Comparison of ENCODE assay signal across 16 cellular contexts in genomic region chr16:48501516-48502377, GRCh38.
DNase-seq lines count a peak whose midpoint lies in the region; ATAC-seq, FAIRE-seq and TF ChIP-seq lines count a peak whose summit lies in the region.
"Had no signal": no experiment of that assay in that cellular context is flagged by ENCODE, and none has a peak within 500 bp of the region (broad histone marks: within the 10 kb centered on the region; RNA-seq: fewer than 3 reads in every experiment).

No MANE protein-coding gene starts in this region.

- H3K23me2 ChIP-seq in H9 (ENCODE audit: insufficient read length, low read depth, low read length, poor library complexity, severe bottlenecking), result no peaks in the 10 kb centered on the region

- no peak overlapping the region for H3K4me3 ChIP-seq in A549
- H3K4me3 ChIP-seq in IMR-90 (ENCODE audit: insufficient read depth, low read depth, low read length), result no peak overlapping the region
- H3K4me3 ChIP-seq in K562, result no peak overlapping the region
- H3K4me3 ChIP-seq in mesenchymal stem cell (ENCODE audit: insufficient read depth in 1 of 2, low read depth in 1 of 2, low read length in 2 of 2), result no peak overlapping the region
- H3K4me3 ChIP-seq: esophagus muscularis mucosa, pancreas had no signal

- H4K20me1 ChIP-seq in IMR-90 (ENCODE audit: insufficient read depth, low read length) (no peaks in the 10 kb centered on the region), K562 (replicated peaks; ENCODE audit: control insufficient read depth, insufficient read depth, low read length) (no peaks in the 10 kb centered on the region), H9 (ENCODE audit: control insufficient read depth, insufficient read depth, insufficient read length) (no peaks in the 10 kb centered on the region)

- no peak overlapping the region for H2AK9ac ChIP-seq in IMR-90 (replicated peaks; ENCODE audit: low read depth, low read length, poor library complexity)

- H2BK5ac ChIP-seq in IMR-90 (ENCODE audit: low read depth, low read length, poor library complexity, severe bottlenecking), result no peak overlapping the region
- H2BK5ac ChIP-seq in mesenchymal stem cell (ENCODE audit: low read depth, low read length, poor library complexity, severe bottlenecking), result no peak overlapping the region
- no peak overlapping the region for H2BK5ac ChIP-seq in H9 (ENCODE audit: insufficient read length, low read length)

- H3K18ac ChIP-seq in IMR-90 (ENCODE audit: low read depth, low read length) (peak overlapping the region; percentile 53; the same call in 1 of the 2 replicates), mesenchymal stem cell (ENCODE audit: low read depth in 1 of 2, low read length in 2 of 2) (no peak overlapping the region), H9 (ENCODE audit: insufficient read length, low read depth, low read length) (no peak overlapping the region)

- H4K91ac ChIP-seq in IMR-90 (ENCODE audit: insufficient read depth, low read depth, low read length) (no peak overlapping the region), mesenchymal stem cell (ENCODE audit: low read length) (peak overlapping the region; percentile 35), H9 (ENCODE audit: insufficient read length, low read depth, low read length) (no peak overlapping the region)

- H3K4me1 Mint-ChIP-seq in activated naive CD4-positive, alpha-beta T cell treated with anti-CD3 and anti-CD28 coated beads, Interleukin-2, amount 10 ng/mL, durations not matched to agents 7 days and 5 days, result no peaks in the 10 kb centered on the region
- H3K4me1 Mint-ChIP-seq in H9, result peaks cover 2 to 9% of the 10 kb centered on the region in 2 experiments; a peak in 3 of 4 replicates

- no peaks in the 10 kb centered on the region for H3K79me1 ChIP-seq in IMR-90 (ENCODE audit: low read depth in 1 of 2, low read length in 2 of 2)
- no peaks in the 10 kb centered on the region for H3K79me1 ChIP-seq in mesenchymal stem cell (replicated peaks; ENCODE audit: low read length, poor library complexity, severe bottlenecking)
- H3K79me1 ChIP-seq in H9 (ENCODE audit: insufficient read depth, low read depth, low read length, poor library complexity, severe bottlenecking), result no peaks in the 10 kb centered on the region

- peak overlapping the region; percentile 91; the same call in 1 of the 2 replicates for H2AK5ac ChIP-seq in IMR-90 (ENCODE audit: low read depth, low read length)
- H2AK5ac ChIP-seq in mesenchymal stem cell (ENCODE audit: low read length, severe bottlenecking), result no peak overlapping the region
- no peak overlapping the region for H2AK5ac ChIP-seq in H9 (ENCODE audit: insufficient read length, low read length)

- no peak overlapping the region for H3K27ac Mint-ChIP-seq in activated naive CD4-positive, alpha-beta T cell treated with anti-CD3 and anti-CD28 coated beads, Interleukin-2, amount 10 ng/mL, durations not matched to agents 7 days and 5 days
- H3K27ac Mint-ChIP-seq in H9, result no peak overlapping the region

- H3K27me3 Mint-ChIP-seq in activated naive CD4-positive, alpha-beta T cell treated with anti-CD3 and anti-CD28 coated beads, Interleukin-2, amount 10 ng/mL, durations not matched to agents 7 days and 5 days, result peaks cover 10% of the 10 kb centered on the region
- H3K27me3 Mint-ChIP-seq in H9 (ENCODE audit: low read depth), result no peaks in the 10 kb centered on the region; the same call in 1 of the 2 replicates

- ATAC-seq in A549 (peak in 1 of 2 experiments; percentile 36; a peak in 2 of 6 replicates), IMR-90 (ENCODE audit: low read depth) (no peak), K562 (peak; percentile 80), HG02840 (IDR thresholded peaks at IDR 0.05; ENCODE audit: low FRiP score, unreplicated experiment) (no peak), GM21515 (IDR thresholded peaks at IDR 0.05; ENCODE audit: unreplicated experiment) (no peak)
- ATAC-seq: pancreas, PC-3 had no signal

- H3K9me1 ChIP-seq in IMR-90 (ENCODE audit: insufficient read depth, low read length), result peaks cover 21% of the 10 kb centered on the region; the same call in 1 of the 2 replicates
- no peaks in the 10 kb centered on the region for H3K9me1 ChIP-seq in K562 (ENCODE audit: control insufficient read depth, insufficient read depth, low read length)

- H2BK120ac ChIP-seq in IMR-90 (ENCODE audit: low read depth, low read length), result peak overlapping the region; percentile 22; the same call in 1 of the 2 replicates
- H2BK120ac ChIP-seq in mesenchymal stem cell (ENCODE audit: low read depth, low read length), result no peak overlapping the region
- H2BK120ac ChIP-seq in H9 (ENCODE audit: low read depth, low read length, poor library complexity, severe bottlenecking), result no peak overlapping the region

- TF ChIP-seq CTCF in A549 (IDR thresholded peaks at IDR 0.05) (no peak), IMR-90 (conservative IDR thresholded peaks at IDR 0.05; ENCODE audit: low read depth, low read length) (no peak), K562 (IDR thresholded peaks at IDR 0.05 in 2 of 3, conservative IDR thresholded peaks at IDR 0.05 in 1 of 3; ENCODE audit: insufficient read depth in 2 of 3, low read depth in 1 of 3, low read length in 3 of 3) (no peak), H9 (conservative IDR thresholded peaks at IDR 0.05) (no peak)

- intact Hi-C loops in IMR-90 (cut with micrococcal nuclease) (loop anchor here (5.0 kb wide), 1 partner anchor 119 kb away; no protein-coding TSS in a partner anchor), K562 (cut with micrococcal nuclease) (no loop called here)

- TF ChIP-seq EP300 in A549 (IDR thresholded peaks at IDR 0.05) (no peak), K562 (IDR thresholded peaks at IDR 0.05; ENCODE audit: low read length) (no peak)

- no TSS peak for BruUV-seq in IMR-90 (replicated peaks; lab: Mats Ljungman, UMichigan)
- no TSS peak for BruUV-seq in K562 (replicated peaks; lab: Mats Ljungman, UMichigan)

- H3K4me1 ChIP-seq in A549 (peaks cover 24% of the 10 kb centered on the region), IMR-90 (ENCODE audit: control insufficient read depth, insufficient read depth, low read length) (peaks cover 29% of the 10 kb centered on the region), K562 (replicated peaks in 1 of 2; ENCODE audit: control insufficient read depth in 2 of 2, insufficient read depth in 2 of 2, low read length in 2 of 2) (peaks cover 0 to 6% of the 10 kb centered on the region in 2 experiments; a peak in 3 of 5 replicates), mesenchymal stem cell (ENCODE audit: control insufficient read depth, insufficient read depth, low read depth, low read length) (peaks cover 4% of the 10 kb centered on the region), H9 (ENCODE audit: insufficient read depth, low read length) (no peaks in the 10 kb centered on the region; the same call in 1 of the 2 replicates)

- H3K14ac ChIP-seq in IMR-90 (replicated peaks; ENCODE audit: low read depth, low read length) (no peak overlapping the region; the same call in 1 of the 2 replicates), mesenchymal stem cell (ENCODE audit: low read length in 2 of 2) (no peak overlapping the region), H9 (ENCODE audit: insufficient read depth, low read length) (no peak overlapping the region)

- H3K56ac ChIP-seq in IMR-90 (ENCODE audit: extremely low read depth, insufficient read depth, low read length) (no peak overlapping the region), H9 (ENCODE audit: insufficient read length, low read depth, low read length) (no peak overlapping the region)

- H3K79me2 ChIP-seq in K562 (ENCODE audit: control insufficient read depth, insufficient read depth, low read length), result no peaks in the 10 kb centered on the region
- H3K79me2 ChIP-seq in H9 (ENCODE audit: insufficient read depth, low read length), result no peaks in the 10 kb centered on the region

- peak in 1 of 2 experiments; percentile 53 for DNase-seq in A549 (ENCODE audit: low read depth in 1 of 2, low spot score in 1 of 2)
- no peak for DNase-seq in IMR-90
- DNase-seq in K562 (ENCODE audit: extremely low read depth in 1 of 4, low spot score in 3 of 4), result peak; percentile 22 to 47 (median 25)
- DNase-seq in mesenchymal stem cell, result no peak
- no peak for DNase-seq in activated naive CD4-positive, alpha-beta T cell treated with anti-CD3 and anti-CD28 coated beads, Interleukin-2, amount 10 ng/mL, durations not matched to agents 7 days and 5 days
- no peak for DNase-seq in H9
- DNase-seq: amniotic stem cell; NCI-H1694 treated with DMSO at 0.1 percent for 48 hours; NCI-H524 treated with DMSO at 0.1 percent for 48 hours; pancreas; PC-3; stimulated activated naive CD4-positive, alpha-beta T cell had no signal

- H3K27ac ChIP-seq in A549 (0 out of 6 replicates have a peak overlapping the region, but pooled peaks of 1 of the 2 experiments have one; percentile 3), IMR-90 (ENCODE audit: insufficient read depth, low read length) (0 out of 2 replicates have a peak overlapping the region, but pooled peaks have one; percentile 22), K562 (ENCODE audit: extremely low read depth, low read depth, low read length) (no peak overlapping the region), mesenchymal stem cell (ENCODE audit: low read length, poor library complexity, severe bottlenecking) (no peak overlapping the region), H9 (ENCODE audit: insufficient read length, low read depth, low read length) (no peak overlapping the region)
- H3K27ac ChIP-seq: HL-60, pancreas had no signal

- no peak overlapping the region for H4K8ac ChIP-seq in IMR-90 (ENCODE audit: low read depth in 2 of 2, low read length in 2 of 2)
- no peak overlapping the region for H4K8ac ChIP-seq in mesenchymal stem cell (ENCODE audit: low read length)
- H4K8ac ChIP-seq in H9 (replicated peaks; ENCODE audit: insufficient read length, low read depth, low read length), result no peak overlapping the region

- H3K36me3 Mint-ChIP-seq in activated naive CD4-positive, alpha-beta T cell treated with anti-CD3 and anti-CD28 coated beads, Interleukin-2, amount 10 ng/mL, durations not matched to agents 7 days and 5 days, result no peaks in the 10 kb centered on the region
- H3K36me3 Mint-ChIP-seq in H9 (ENCODE audit: insufficient read depth in 1 of 3, low read depth in 3 of 3), result no peaks in the 10 kb centered on the region; a peak in 1 of 7 replicates

- WGBS in A549 (ENCODE audit: missing lambda C conversion rate), result 94% methylated on average over 12 of the region's 12 CpGs
- no CpG with 5 or more reads among the region's 12 CpGs for whole genome bisulfite sequencing in IMR-90 (ENCODE audit: extremely low coverage in 2 of 2, insufficient read length in 1 of 2), 2 experiments
- WGBS in K562 (ENCODE audit: insufficient coverage, low coverage, missing lambda C conversion rate), result 30% methylated on average over 12 of the region's 12 CpGs
- WGBS in mesenchymal stem cell, result 94% methylated on average over 11 of the region's 12 CpGs
- 100% methylated on average over 1 of the region's 12 CpGs for WGBS in H9 (ENCODE audit: extremely low coverage, insufficient read length, low lambda C conversion rate)

- in situ Hi-C loops in IMR-90 (cut with MboI; ENCODE audit: low sequenced_read_pairs) (no loop called here), K562 (cut with MboI) (no loop called here)

- H2BK15ac ChIP-seq in IMR-90 (ENCODE audit: low read depth, low read length) (peak overlapping the region; percentile 74; the same call in 1 of the 3 replicates), mesenchymal stem cell (ENCODE audit: low read depth, poor library complexity, severe bottlenecking) (no peak overlapping the region), H9 (ENCODE audit: low read depth, low read length) (no peak overlapping the region)

- H3K27me3 ChIP-seq in IMR-90 (ENCODE audit: control insufficient read depth, insufficient read depth, low read length) (no peaks in the 10 kb centered on the region), K562 (ENCODE audit: control insufficient read depth in 2 of 2, insufficient read depth in 2 of 2, low read length in 2 of 2) (peaks cover 20 to 49% of the 10 kb centered on the region in 2 experiments), mesenchymal stem cell (ENCODE audit: control insufficient read depth in 1 of 2, insufficient read depth in 1 of 2, low read length in 2 of 2) (peaks cover 3 to 13% of the 10 kb centered on the region in 2 experiments), H9 (ENCODE audit: insufficient read depth, low read length) (no peaks in the 10 kb centered on the region)
- H3K27me3 ChIP-seq: esophagus muscularis mucosa, pancreas had no signal

- no peak overlapping the region for H3K23ac ChIP-seq in IMR-90 (ENCODE audit: low read depth, low read length)
- no peak overlapping the region for H3K23ac ChIP-seq in mesenchymal stem cell (ENCODE audit: low read length in 2 of 2)
- no peak overlapping the region for H3K23ac ChIP-seq in H9 (ENCODE audit: insufficient read length, low read depth, low read length)

- H3K4ac ChIP-seq in IMR-90 (ENCODE audit: low read depth, low read length), result peak overlapping the region; percentile 55
- H3K4ac ChIP-seq in mesenchymal stem cell (ENCODE audit: low read depth in 1 of 2, low read length in 2 of 2), result no peak overlapping the region
- H3K4ac ChIP-seq in H9 (ENCODE audit: low read depth, low read length), result no peak overlapping the region

- H3K4me2 ChIP-seq in A549 (no peak overlapping the region), IMR-90 (ENCODE audit: low read depth, low read length) (no peak overlapping the region), K562 (ENCODE audit: insufficient read depth, low read length) (0 out of 2 replicates have a peak overlapping the region, but pooled peaks have one; percentile 3), mesenchymal stem cell (ENCODE audit: low read length, poor library complexity, severe bottlenecking) (no peak overlapping the region), H9 (ENCODE audit: insufficient read depth, insufficient read length, low read length) (no peak overlapping the region)

- POLR2A ChIA-PET in A549 (lab: Yijun Ruan, JAX), result no interaction called here
- POLR2A ChIA-PET in IMR-90 (lab: Charles Lee; ENCODE audit: unreplicated experiment), result no interaction called here
- POLR2A ChIA-PET in K562 (lab: Yijun Ruan, JAX), result no interaction called here

- H2BK20ac ChIP-seq in IMR-90 (ENCODE audit: low read depth, low read length) (peak overlapping the region; percentile 57), H9 (ENCODE audit: low read depth, low read length, poor library complexity, severe bottlenecking) (no peak overlapping the region)

- no peak overlapping the region for H4K5ac ChIP-seq in IMR-90 (ENCODE audit: low read depth, low read length)
- H4K5ac ChIP-seq in H9 (ENCODE audit: insufficient read length, low read depth, low read length), result no peak overlapping the region

- H3K9ac ChIP-seq in IMR-90 (ENCODE audit: low read depth, low read length) (no peak overlapping the region), K562 (ENCODE audit: insufficient read depth in 1 of 2, low read depth in 2 of 2, low read length in 2 of 2) (no peak overlapping the region), mesenchymal stem cell (ENCODE audit: low read length) (no peak overlapping the region), H9 (ENCODE audit: extremely low read depth, insufficient read length, low read length) (no peak overlapping the region)

- TF ChIP-seq RAD21 in A549 (conservative IDR thresholded peaks at IDR 0.05 in 1 of 2, IDR thresholded peaks at IDR 0.05 in 1 of 2) (no peak), IMR-90 (IDR thresholded peaks at IDR 0.05; ENCODE audit: low read length) (no peak), K562 (CRISPR knock-in tag; conservative IDR thresholded peaks at IDR 0.05 in 1 of 2, IDR thresholded peaks at IDR 0.05 in 1 of 2) (no peak)

- no peaks in the 10 kb centered on the region for H3K9me3 ChIP-seq in A549
- no peaks in the 10 kb centered on the region for H3K9me3 ChIP-seq in IMR-90 (ENCODE audit: control insufficient read depth, insufficient read depth, low read length)
- no peaks in the 10 kb centered on the region for H3K9me3 ChIP-seq in K562 (replicated peaks; ENCODE audit: control insufficient read depth, insufficient read depth, low read depth, low read length)
- H3K9me3 ChIP-seq in mesenchymal stem cell (ENCODE audit: control insufficient read depth, low read length), result no peaks in the 10 kb centered on the region
- no peaks in the 10 kb centered on the region for H3K9me3 ChIP-seq in H9 (ENCODE audit: control insufficient read depth, low read depth, low read length)
- H3K9me3 ChIP-seq: esophagus muscularis mucosa, pancreas had no signal

- H2AFZ ChIP-seq in IMR-90 (replicated peaks; ENCODE audit: low read length, poor library complexity) (no peak overlapping the region), K562 (ENCODE audit: low read depth, low read length) (peak overlapping the region; percentile 44; the same call in 1 of the 2 replicates), mesenchymal stem cell (ENCODE audit: low read depth, low read length) (no peak overlapping the region), H9 (ENCODE audit: low read length) (no peak overlapping the region)

- FAIRE-seq in A549 (lab: Jason Lieb, UNC) (no peak), K562 (lab: Jason Lieb, UNC) (peak; percentile 58)
- FAIRE-seq: pancreas had no signal

- H2BK12ac ChIP-seq in mesenchymal stem cell (ENCODE audit: low read length in 2 of 2) (no peak overlapping the region), H9 (ENCODE audit: insufficient read length, low read depth, low read length) (no peak overlapping the region)

- H3K36me3 ChIP-seq in IMR-90 (ENCODE audit: control insufficient read depth, insufficient read depth, low read length) (no peaks in the 10 kb centered on the region), K562 (ENCODE audit: control insufficient read depth, insufficient read depth, low read length) (no peaks in the 10 kb centered on the region), mesenchymal stem cell (ENCODE audit: control insufficient read depth in 1 of 2, insufficient read depth in 2 of 2, low read depth in 1 of 2, low read length in 2 of 2) (no peaks in the 10 kb centered on the region)
- H3K36me3 ChIP-seq: esophagus muscularis mucosa, pancreas had no signal

- no peak overlapping the region for H3T11ph ChIP-seq in H9 (ENCODE audit: low read length)

- dilution Hi-C loops in IMR-90 (cut with HindIII; ENCODE audit: low sequenced_read_pairs, unreplicated experiment), result no loop called here

- H3K4me3 Mint-ChIP-seq in activated naive CD4-positive, alpha-beta T cell treated with anti-CD3 and anti-CD28 coated beads, Interleukin-2, amount 10 ng/mL, durations not matched to agents 7 days and 5 days, result no peak overlapping the region
- no peak overlapping the region for H3K4me3 Mint-ChIP-seq in H9

- CTCF ChIA-PET in A549 (lab: Yijun Ruan, JAX), result no interaction called here
- CTCF ChIA-PET in IMR-90 (lab: Yijun Ruan, JAX), result no interaction called here
- CTCF ChIA-PET in K562 (lab: Yijun Ruan, JAX; ENCODE audit: low intra/inter-chr PET ratio), result no interaction called here
- CTCF ChIA-PET in activated naive CD4-positive, alpha-beta T cell treated with anti-CD3 and anti-CD28 coated beads, Interleukin-2, amount 10 ng/mL, durations not matched to agents 7 days and 5 days (lab: Charles Lee), result no interaction called here

- H3K9me3 Mint-ChIP-seq in activated naive CD4-positive, alpha-beta T cell treated with anti-CD3 and anti-CD28 coated beads, Interleukin-2, amount 10 ng/mL, durations not matched to agents 7 days and 5 days, result no peaks in the 10 kb centered on the region
- peaks cover 0 to 6% of the 10 kb centered on the region in 2 experiments; a peak in 2 of 5 replicates for H3K9me3 Mint-ChIP-seq in H9

- TF ChIP-seq POLR2A in A549 (IDR thresholded peaks at IDR 0.05; ENCODE audit: low read length) (no peak), IMR-90 (IDR thresholded peaks at IDR 0.05; ENCODE audit: low read depth, low read length) (no peak), K562 (conservative IDR thresholded peaks at IDR 0.05) (no peak)

Comparison
In these comparisons a context has a peak if more than half of its experiments do, and no peak if none do; other contexts are left out.
1. DNase-seq: peak in K562 (4 of 4); none in IMR-90 (single experiment), mesenchymal stem cell (single experiment), activated naive CD4-positive, alpha-beta T cell treated with anti-CD3 and anti-CD28 coated beads, Interleukin-2, amount 10 ng/mL, durations not matched to agents 7 days and 5 days (single experiment) and H9 (single experiment).
2. Of the 35 proteins assayed by ChIP-seq in both K562 and A549: peak only in K562: none; only in A549: none; in both: USF2; in neither: 34.